Comparison of ENCODE assay signal across 1 cellular context in genomic region chr21:30979054-30979453, GRCh38.
TF ChIP-seq lines count a peak whose summit lies in the region.

No MANE protein-coding gene starts in this region.

TF ChIP-seq in SK-N-SH treated with all-trans-retinoic acid at 6 μM for 48 hours, 23 proteins besides CTCF, POLR2A, EP300 and RAD21 (continued from another document):
- TF ChIP-seq, protein P1, sequence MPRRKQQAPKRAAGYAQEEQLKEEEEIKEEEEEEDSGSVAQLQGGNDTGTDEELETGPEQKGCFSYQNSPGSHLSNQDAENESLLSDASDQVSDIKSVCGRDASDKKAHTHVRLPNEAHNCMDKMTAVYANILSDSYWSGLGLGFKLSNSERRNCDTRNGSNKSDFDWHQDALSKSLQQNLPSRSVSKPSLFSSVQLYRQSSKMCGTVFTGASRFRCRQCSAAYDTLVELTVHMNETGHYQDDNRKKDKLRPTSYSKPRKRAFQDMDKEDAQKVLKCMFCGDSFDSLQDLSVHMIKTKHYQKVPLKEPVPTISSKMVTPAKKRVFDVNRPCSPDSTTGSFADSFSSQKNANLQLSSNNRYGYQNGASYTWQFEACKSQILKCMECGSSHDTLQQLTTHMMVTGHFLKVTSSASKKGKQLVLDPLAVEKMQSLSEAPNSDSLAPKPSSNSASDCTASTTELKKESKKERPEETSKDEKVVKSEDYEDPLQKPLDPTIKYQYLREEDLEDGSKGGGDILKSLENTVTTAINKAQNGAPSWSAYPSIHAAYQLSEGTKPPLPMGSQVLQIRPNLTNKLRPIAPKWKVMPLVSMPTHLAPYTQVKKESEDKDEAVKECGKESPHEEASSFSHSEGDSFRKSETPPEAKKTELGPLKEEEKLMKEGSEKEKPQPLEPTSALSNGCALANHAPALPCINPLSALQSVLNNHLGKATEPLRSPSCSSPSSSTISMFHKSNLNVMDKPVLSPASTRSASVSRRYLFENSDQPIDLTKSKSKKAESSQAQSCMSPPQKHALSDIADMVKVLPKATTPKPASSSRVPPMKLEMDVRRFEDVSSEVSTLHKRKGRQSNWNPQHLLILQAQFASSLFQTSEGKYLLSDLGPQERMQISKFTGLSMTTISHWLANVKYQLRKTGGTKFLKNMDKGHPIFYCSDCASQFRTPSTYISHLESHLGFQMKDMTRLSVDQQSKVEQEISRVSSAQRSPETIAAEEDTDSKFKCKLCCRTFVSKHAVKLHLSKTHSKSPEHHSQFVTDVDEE (CRISPR knock-in tag; IDR thresholded peaks at IDR 0.05): no peak
- TF ChIP-seq TCF4 (CRISPR knock-in tag; IDR thresholded peaks at IDR 0.05; ENCODE audit: borderline replicate concordance) (no peak), ZC3H10 (CRISPR knock-in tag; IDR thresholded peaks at IDR 0.05) (no peak), GLIS3 (CRISPR knock-in tag; IDR thresholded peaks at IDR 0.05) (no peak), ESRRG (CRISPR knock-in tag; IDR thresholded peaks at IDR 0.05) (no peak), BACH2 (CRISPR knock-in tag; IDR thresholded peaks at IDR 0.05; ENCODE audit: borderline replicate concordance) (no peak), ZNF565 (CRISPR knock-in tag; conservative IDR thresholded peaks at IDR 0.05; ENCODE audit: low read depth) (no peak), SNAI2 (CRISPR knock-in tag; IDR thresholded peaks at IDR 0.05) (no peak)
- TF ChIP-seq, protein P2, sequence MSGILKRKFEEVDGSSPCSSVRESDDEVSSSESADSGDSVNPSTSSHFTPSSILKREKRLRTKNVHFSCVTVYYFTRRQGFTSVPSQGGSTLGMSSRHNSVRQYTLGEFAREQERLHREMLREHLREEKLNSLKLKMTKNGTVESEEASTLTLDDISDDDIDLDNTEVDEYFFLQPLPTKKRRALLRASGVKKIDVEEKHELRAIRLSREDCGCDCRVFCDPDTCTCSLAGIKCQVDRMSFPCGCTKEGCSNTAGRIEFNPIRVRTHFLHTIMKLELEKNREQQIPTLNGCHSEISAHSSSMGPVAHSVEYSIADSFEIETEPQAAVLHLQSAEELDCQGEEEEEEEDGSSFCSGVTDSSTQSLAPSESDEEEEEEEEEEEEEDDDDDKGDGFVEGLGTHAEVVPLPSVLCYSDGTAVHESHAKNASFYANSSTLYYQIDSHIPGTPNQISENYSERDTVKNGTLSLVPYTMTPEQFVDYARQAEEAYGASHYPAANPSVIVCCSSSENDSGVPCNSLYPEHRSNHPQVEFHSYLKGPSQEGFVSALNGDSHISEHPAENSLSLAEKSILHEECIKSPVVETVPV (CRISPR knock-in tag; IDR thresholded peaks at IDR 0.05): no peak
- TF ChIP-seq, protein P3, sequence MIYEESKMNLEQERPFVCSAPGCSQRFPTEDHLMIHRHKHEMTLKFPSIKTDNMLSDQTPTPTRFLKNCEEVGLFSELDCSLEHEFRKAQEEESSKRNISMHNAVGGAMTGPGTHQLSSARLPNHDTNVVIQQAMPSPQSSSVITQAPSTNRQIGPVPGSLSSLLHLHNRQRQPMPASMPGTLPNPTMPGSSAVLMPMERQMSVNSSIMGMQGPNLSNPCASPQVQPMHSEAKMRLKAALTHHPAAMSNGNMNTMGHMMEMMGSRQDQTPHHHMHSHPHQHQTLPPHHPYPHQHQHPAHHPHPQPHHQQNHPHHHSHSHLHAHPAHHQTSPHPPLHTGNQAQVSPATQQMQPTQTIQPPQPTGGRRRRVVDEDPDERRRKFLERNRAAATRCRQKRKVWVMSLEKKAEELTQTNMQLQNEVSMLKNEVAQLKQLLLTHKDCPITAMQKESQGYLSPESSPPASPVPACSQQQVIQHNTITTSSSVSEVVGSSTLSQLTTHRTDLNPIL (CRISPR knock-in tag; IDR thresholded peaks at IDR 0.05; ENCODE audit: low read depth): no peak
